2 cellular contexts compared by ENCODE assay signal in the genomic region with DNA sequence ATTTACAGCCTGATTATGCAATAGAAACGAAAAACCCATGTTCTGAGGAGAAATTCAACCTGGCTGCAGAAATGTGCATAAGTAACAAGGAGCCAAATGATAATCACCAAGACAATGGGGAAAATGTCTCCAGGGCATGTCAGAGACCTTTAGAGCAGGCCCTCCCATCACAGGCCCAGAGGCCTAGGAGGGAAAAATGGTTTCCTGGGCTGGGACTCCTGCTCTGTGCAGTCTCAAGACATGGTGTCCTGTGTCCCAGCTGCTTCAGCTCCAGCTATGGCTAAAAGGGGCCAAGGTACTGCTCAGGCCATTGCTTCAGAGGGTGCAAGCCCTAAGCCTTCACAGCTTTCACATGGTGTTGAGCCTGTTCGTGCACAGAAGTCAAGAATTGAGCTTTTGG.
TF ChIP-seq lines count a peak whose summit lies in the region.

No MANE protein-coding gene starts in this region.

TF ChIP-seq in A549, 52 proteins besides CTCF, POLR2A, EP300 and RAD21 (continued from another document):
- TF ChIP-seq, protein P1, sequence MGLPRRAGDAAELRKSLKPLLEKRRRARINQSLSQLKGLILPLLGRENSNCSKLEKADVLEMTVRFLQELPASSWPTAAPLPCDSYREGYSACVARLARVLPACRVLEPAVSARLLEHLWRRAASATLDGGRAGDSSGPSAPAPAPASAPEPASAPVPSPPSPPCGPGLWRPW (IDR thresholded peaks at IDR 0.05) = no peak
- no peak for TF ChIP-seq MYC (IDR thresholded peaks at IDR 0.05; ENCODE audit: borderline replicate concordance, low read length)
- no peak for TF ChIP-seq BHLHE40 (IDR thresholded peaks at IDR 0.05; ENCODE audit: low read depth, low read length)

TF ChIP-seq in HEK293, 187 proteins besides CTCF, POLR2A, EP300 and RAD21 (continued from another document):
- TF ChIP-seq TCF7L2 (IDR thresholded peaks at IDR 0.05; ENCODE audit: borderline replicate concordance, low read depth, low read length) = no peak
- TF ChIP-seq ZNF214 (tag by site-specific recombination; IDR thresholded peaks at IDR 0.05; ENCODE audit: borderline replicate concordance) = no peak
- peak; percentile 96 for TF ChIP-seq ZNF585B (tag by site-specific recombination; IDR thresholded peaks at IDR 0.05)
- peak; percentile 61 for TF ChIP-seq SETDB1 (IDR thresholded peaks at IDR 0.05; ENCODE audit: insufficient read length, low read length)
